ENCODE assay signal across 15 cellular contexts in the genomic region with DNA sequence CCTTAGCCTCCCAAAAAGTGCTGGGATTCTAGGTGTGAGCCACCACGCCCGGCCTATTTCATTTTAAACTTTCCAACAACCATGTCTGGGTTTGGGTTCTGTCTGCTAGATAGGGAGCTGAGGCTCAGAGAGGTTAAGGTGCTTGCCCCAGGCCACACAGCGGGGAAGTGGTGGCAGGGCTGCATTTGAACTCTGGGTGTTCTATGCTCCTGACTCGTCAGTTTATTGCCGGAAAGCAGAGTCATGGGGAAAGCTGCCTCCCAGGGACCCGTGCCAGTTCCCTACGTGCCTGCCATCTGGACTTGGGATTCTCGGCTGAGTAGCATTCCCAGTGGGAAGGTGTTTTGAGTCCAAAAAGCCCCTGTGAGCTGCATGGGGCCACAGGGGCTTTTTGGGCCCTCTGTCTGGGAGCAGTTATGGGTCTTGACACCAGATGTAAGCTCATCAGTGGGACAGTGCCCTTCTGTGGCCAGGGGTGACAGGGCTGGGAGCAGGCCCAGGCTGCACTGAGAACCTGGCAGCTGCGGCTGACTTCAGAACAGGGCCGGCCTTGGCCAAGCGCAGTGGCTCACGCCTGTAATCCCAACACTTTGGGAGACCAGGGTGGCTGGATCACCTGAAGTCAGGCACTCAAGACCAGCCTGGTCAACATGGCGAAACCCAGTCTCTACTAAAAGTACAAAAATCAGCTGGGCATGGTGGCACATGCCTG. TPM values are rescaled to one million over a fixed set of nuclear protein-coding genes. Genes with fewer than 3 reads are reported as not detected.
DNase-seq lines count a peak whose midpoint lies in the region; ATAC-seq and TF ChIP-seq lines count a peak whose summit lies in the region.
"Had no signal": no experiment of that assay in that cellular context is flagged by ENCODE, and none has a peak within 500 bp of the region (broad histone marks: within the 10 kb centered on the region; RNA-seq: fewer than 3 reads in every experiment).

No MANE protein-coding gene starts in this region.

- H3K27ac ChIP-seq in right lobe of liver: peak overlapping the region in 1 of 3 donors; percentile 16
- H3K27ac ChIP-seq in transverse colon: peak overlapping the region in 3 of 4 donors; percentile 46 to 58 (median 49)
- H3K27ac ChIP-seq: upper lobe of left lung had no signal

- TF ChIP-seq CTCF in right lobe of liver (IDR thresholded peaks at IDR 0.05) (no peak), transverse colon (IDR thresholded peaks at IDR 0.05) (no peak)

- no peak for DNase-seq in activated T-cell treated with anti-CD3 and anti-CD28 coated beads, Interleukin-2, amount 50 U/mL, for 24 hours
- DNase-seq in activated T-cell treated with anti-CD3 and anti-CD28 coated beads for 4 hours: no peak
- peak; percentile 49 to 66 for DNase-seq in dermis microvascular lymphatic vessel endothelial cell (ENCODE audit: low read depth in 2 of 2)
- DNase-seq in right lobe of liver: peak in 2 of 3 donors; percentile 52 to 75
- DNase-seq in transverse colon: no peak
- no peak for DNase-seq in cortex of kidney (lab: John Stamatoyannopoulos, UW)
- DNase-seq: 8988T; activated naive CD8-positive, alpha-beta T cell treated with anti-CD3 and anti-CD28 coated beads for 36 hours; DMS153; NCI-H345 had no signal

- no peaks in the 10 kb centered on the region for H3K9me3 Mint-ChIP-seq in activated T-cell treated with anti-CD3 and anti-CD28 coated beads, Interleukin-2, amount 50 U/mL, for 24 hours

- H3K9me3 ChIP-seq in right lobe of liver (peaks cover 0 to 5% (median 0%) of the 10 kb centered on the region in 4 donors), transverse colon (peaks cover 0 to 4% of the 10 kb centered on the region in 2 donors)

- intact Hi-C loops in right lobe of liver (cut with DNase I): no loop called here
- intact Hi-C loops in transverse colon (cut with DNase I; ENCODE audit: low total_unique reads): no loop called here

- peaks cover 60% of the 10 kb centered on the region for H3K36me3 Mint-ChIP-seq in activated T-cell treated with anti-CD3 and anti-CD28 coated beads, Interleukin-2, amount 50 U/mL, for 24 hours (ENCODE audit: low read depth)

- no peaks in the 10 kb centered on the region for H3K27me3 ChIP-seq in right lobe of liver
- no peaks in the 10 kb centered on the region for H3K27me3 ChIP-seq in transverse colon
- H3K27me3 ChIP-seq: upper lobe of left lung had no signal

- no peak overlapping the region for H3K4me3 ChIP-seq in right lobe of liver
- no peak overlapping the region for H3K4me3 ChIP-seq in transverse colon
- H3K4me3 ChIP-seq: skin epidermis, upper lobe of left lung had no signal

- no peaks in the 10 kb centered on the region for H3K27me3 Mint-ChIP-seq in activated T-cell treated with anti-CD3 and anti-CD28 coated beads, Interleukin-2, amount 50 U/mL, for 24 hours
- H3K27me3 Mint-ChIP-seq: activated naive CD8-positive, alpha-beta T cell treated with anti-CD3 and anti-CD28 coated beads for 36 hours had no signal

- peaks cover 11% of the 10 kb centered on the region for H3K4me1 Mint-ChIP-seq in activated T-cell treated with anti-CD3 and anti-CD28 coated beads, Interleukin-2, amount 50 U/mL, for 24 hours (ENCODE audit: low read depth)

- WGBS in right lobe of liver (ENCODE audit: insufficient coverage, low coverage, low lambda C conversion rate, missing lambda C conversion rate): 30% methylated on average over 5 of the region's 13 CpGs
- 78% methylated on average over 13 of the region's 13 CpGs; no CpG with 5 or more reads in 1 of the 2 donors for WGBS in transverse colon (ENCODE audit: low coverage in 1 of 2), 2 donors

- peak overlapping the region; percentile 30 for H3K27ac Mint-ChIP-seq in activated T-cell treated with anti-CD3 and anti-CD28 coated beads, Interleukin-2, amount 50 U/mL, for 24 hours
- H3K27ac Mint-ChIP-seq: activated naive CD8-positive, alpha-beta T cell treated with anti-CD3 and anti-CD28 coated beads for 36 hours had no signal

- TF ChIP-seq EP300 in transverse colon (IDR thresholded peaks at IDR 0.05; ENCODE audit: low read depth): no peak

- H3K36me3 ChIP-seq in right lobe of liver (peaks cover 0 to 16% (median 7%) of the 10 kb centered on the region in 4 donors), transverse colon (peaks cover 0 to 9% (median 2%) of the 10 kb centered on the region in 4 donors)

- TF ChIP-seq POLR2A in right lobe of liver (IDR thresholded peaks at IDR 0.05): no peak
- no peak for TF ChIP-seq POLR2A in transverse colon (IDR thresholded peaks at IDR 0.05)

- ATAC-seq in right lobe of liver (peak; percentile 30 to 89 (median 78)), esophagus mucosa (no peak), GM21367 (IDR thresholded peaks at IDR 0.05; ENCODE audit: unreplicated experiment) (no peak)

- H3K4me1 ChIP-seq in right lobe of liver (peaks cover 0 to 6% (median 0%) of the 10 kb centered on the region in 4 donors), transverse colon (peaks cover 3 to 13% (median 5%) of the 10 kb centered on the region in 4 donors)

- in situ Hi-C loops in transverse colon (cut with MboI; ENCODE audit: low pct_ligation_motif_present in 1 of 4, low pct_unique_long_range_greater_than_20kb in 1 of 4, low sequenced_read_pairs in 3 of 4): no loop called here

- no peak overlapping the region for H3K4me3 Mint-ChIP-seq in activated T-cell treated with anti-CD3 and anti-CD28 coated beads, Interleukin-2, amount 50 U/mL, for 24 hours
- H3K4me3 Mint-ChIP-seq: activated naive CD8-positive, alpha-beta T cell treated with anti-CD3 and anti-CD28 coated beads for 36 hours had no signal

RNA-seq across cellular contexts. Expression of a gene that starts 10.9 kb away (rescaled TPM):
- total RNA-seq in dermis microvascular lymphatic vessel endothelial cell (1.8 and 3.8 TPM in 2 replicates), right lobe of liver (1 to 10 TPM; 2.5 to 9.3 (median 5.7) TPM), transverse colon (1 to 10 TPM; 3.7 to 9.0 (median 8.1) TPM), esophagus mucosa (8.3 TPM)

RNA-seq across cellular contexts. Expression of a gene that starts 32.8 kb away (rescaled TPM):
- not detected in 2 replicates for total RNA-seq in dermis microvascular lymphatic vessel endothelial cell
- total RNA-seq in right lobe of liver: not detected
- total RNA-seq in transverse colon: not detected
- total RNA-seq in esophagus mucosa: not detected
- total RNA-seq: activated CD8-positive, alpha-beta memory T cell treated with anti-CD3 and anti-CD28 coated beads for 36 hours; activated naive CD8-positive, alpha-beta T cell treated with anti-CD3 and anti-CD28 coated beads for 36 hours had no signal

RNA-seq across cellular contexts. Expression of a gene that starts 36.4 kb away (rescaled TPM):
- 1.1 and 3.1 TPM in 2 replicates for total RNA-seq in dermis microvascular lymphatic vessel endothelial cell
- 1 to 10 TPM; 1.1 to 3.0 (median 1.5) TPM for total RNA-seq in right lobe of liver
- 1 to 10 TPM in 3 of 4 donors, under 1 TPM in 1; 0.37 to 2.1 (median 1.5) TPM for total RNA-seq in transverse colon
- 1.2 TPM for total RNA-seq in esophagus mucosa

RNA-seq across cellular contexts. Expression of a gene that starts 42.9 kb away (rescaled TPM):
- total RNA-seq in dermis microvascular lymphatic vessel endothelial cell: 7.1 and 10.4 TPM in 2 replicates
- total RNA-seq in right lobe of liver: 1 to 10 TPM; 5.6 to 8.7 (median 7.7) TPM
- 10 to 100 TPM; 26.2 to 61.7 (median 35.8) TPM for total RNA-seq in transverse colon
- total RNA-seq in esophagus mucosa: 18.2 TPM

RNA-seq across cellular contexts. Expression of a gene that starts 57.0 kb away (rescaled TPM):
- total RNA-seq in dermis microvascular lymphatic vessel endothelial cell: 0.25 TPM in 1 of 2 replicates, not detected in the other
- under 1 TPM in 2 of 6 experiments, not detected in 4; 0.19 to 0.33 TPM for total RNA-seq in right lobe of liver
- 10 to 100 TPM in 1 of 4 donors, 1 to 10 TPM in 3; 3.0 to 15.3 (median 3.2) TPM for total RNA-seq in transverse colon
- 8.5 TPM for total RNA-seq in esophagus mucosa
- total RNA-seq: activated naive CD8-positive, alpha-beta T cell treated with anti-CD3 and anti-CD28 coated beads for 36 hours had no signal

Comparison
In these comparisons a context has a peak if more than half of its experiments do, and no peak if none do; other contexts are left out.
1. DNase-seq: peak in dermis microvascular lymphatic vessel endothelial cell (2 of 2) and right lobe of liver (2 of 3); none in activated T-cell treated with anti-CD3 and anti-CD28 coated beads, Interleukin-2, amount 50 U/mL, for 24 hours (single experiment), activated T-cell treated with anti-CD3 and anti-CD28 coated beads for 4 hours (single experiment), transverse colon (single experiment) and cortex of kidney (single experiment).
2. ATAC-seq: peak in right lobe of liver (4 of 4); none in esophagus mucosa (single experiment) and GM21367 (single experiment).